Comparison of ENCODE assay signal across 9 cellular contexts in genomic region chr12:94640134-94640928, GRCh38. TPM values are rescaled to one million over a fixed set of nuclear protein-coding genes. Genes with fewer than 3 reads are reported as not detected.
DNase-seq lines count a peak whose midpoint lies in the region; ATAC-seq and TF ChIP-seq lines count a peak whose summit lies in the region.
"Had no signal": no experiment of that assay in that cellular context is flagged by ENCODE, and none has a peak within 500 bp of the region (broad histone marks: within the 10 kb centered on the region; RNA-seq: fewer than 3 reads in every experiment).

No MANE protein-coding gene starts in this region.

- peak overlapping the region in 1 of 2 donors; percentile 40 for H3K27ac ChIP-seq in liver (ENCODE audit: low read depth in 1 of 2, low read length in 2 of 2)
- H3K27ac ChIP-seq: BLaER1 had no signal

- ATAC-seq in HG03039 (IDR thresholded peaks at IDR 0.05; ENCODE audit: unreplicated experiment) = peak; percentile 83
- ATAC-seq in T-helper 17 cell = peak; percentile 81

- no peaks in the 10 kb centered on the region for H3K36me3 Mint-ChIP-seq in T-helper 17 cell (ENCODE audit: low read depth)

- 84% methylated on average over 10 of the region's 10 CpGs for WGBS in liver

- H3K4me3 ChIP-seq in liver (ENCODE audit: low read depth in 1 of 3, low read length in 3 of 3) = no peak overlapping the region
- H3K4me3 ChIP-seq: BLaER1 had no signal

- no peak for TF ChIP-seq CTCF in liver (IDR thresholded peaks at IDR 0.05; ENCODE audit: low read depth, low read length, missing input control)

- H3K27ac Mint-ChIP-seq in T-helper 17 cell = peak overlapping the region; percentile 93

- TF ChIP-seq RAD21 in liver (IDR thresholded peaks at IDR 0.05) = no peak

- H3K9me3 ChIP-seq in T-helper 17 cell (ENCODE audit: control insufficient read depth, low read length, poor library complexity, severe bottlenecking) = no peaks in the 10 kb centered on the region
- no peaks in the 10 kb centered on the region for H3K9me3 ChIP-seq in liver (ENCODE audit: control insufficient read depth in 4 of 4, low read length in 3 of 4)
- H3K9me3 ChIP-seq: BLaER1 had no signal

- H3K27me3 Mint-ChIP-seq in T-helper 17 cell = peaks cover 7% of the 10 kb centered on the region

- peaks cover 0 to 7% (median 0%) of the 10 kb centered on the region in 4 donors for H3K4me1 ChIP-seq in liver (ENCODE audit: control insufficient read depth in 4 of 4, insufficient read depth in 4 of 4, low read length in 3 of 4)

- no peaks in the 10 kb centered on the region for H3K27me3 ChIP-seq in liver (ENCODE audit: control insufficient read depth in 4 of 4, insufficient read depth in 4 of 4, low read length in 3 of 4)

- no peak overlapping the region for H3K9ac ChIP-seq in liver (ENCODE audit: low read depth in 1 of 2, low read length in 2 of 2)
- H3K9ac ChIP-seq: BLaER1 had no signal

- peak overlapping the region; percentile 9 for H3K4me3 Mint-ChIP-seq in T-helper 17 cell

- no peak for TF ChIP-seq POLR2A in erythroblast (IDR thresholded peaks at IDR 0.05; ENCODE audit: low read length)

- peak; percentile 57 for DNase-seq in activated naive CD4-positive, alpha-beta T cell treated with Interleukin-2 at 50 U/mL for 16 hours
- DNase-seq in activated naive CD4-positive, alpha-beta T cell (lab: John Stamatoyannopoulos, UW) = no peak
- DNase-seq in T-helper 17 cell (no peak), erythroblast (lab: John Stamatoyannopoulos, UW) (no peak), OCI-M1 (lab: John Stamatoyannopoulos, UW) (no peak), NCI-H1930 (lab: John Stamatoyannopoulos, UW) (no peak)

- H3K4me1 Mint-ChIP-seq in T-helper 17 cell = peaks cover 21% of the 10 kb centered on the region

- no peaks in the 10 kb centered on the region for H3K36me3 ChIP-seq in liver (ENCODE audit: control insufficient read depth in 4 of 4, insufficient read depth in 3 of 4, low read depth in 1 of 4, low read length in 3 of 4)
- H3K36me3 ChIP-seq: BLaER1 had no signal

TF ChIP-seq in liver, 16 proteins besides CTCF, POLR2A, EP300 and RAD21:
- TF ChIP-seq TAF1 (conservative IDR thresholded peaks at IDR 0.05) (no peak), YY1 (IDR thresholded peaks at IDR 0.05) (peak; percentile 29)

RNA-seq across cellular contexts. Expression of gene TMCC3, which starts 10.0 kb away (rescaled TPM):
- total RNA-seq in T-helper 17 cell = 1 to 10 TPM; 1.5 to 2.9 TPM
- 1 to 10 TPM; 1.4 to 2.3 TPM for total RNA-seq in liver
- polyA plus RNA-seq in liver = 1 to 10 TPM in 1 of 2 donors, under 1 TPM in 1; 0.81 to 1.5 TPM
